ENCODE assay signal across 8 cellular contexts in the genomic region with DNA sequence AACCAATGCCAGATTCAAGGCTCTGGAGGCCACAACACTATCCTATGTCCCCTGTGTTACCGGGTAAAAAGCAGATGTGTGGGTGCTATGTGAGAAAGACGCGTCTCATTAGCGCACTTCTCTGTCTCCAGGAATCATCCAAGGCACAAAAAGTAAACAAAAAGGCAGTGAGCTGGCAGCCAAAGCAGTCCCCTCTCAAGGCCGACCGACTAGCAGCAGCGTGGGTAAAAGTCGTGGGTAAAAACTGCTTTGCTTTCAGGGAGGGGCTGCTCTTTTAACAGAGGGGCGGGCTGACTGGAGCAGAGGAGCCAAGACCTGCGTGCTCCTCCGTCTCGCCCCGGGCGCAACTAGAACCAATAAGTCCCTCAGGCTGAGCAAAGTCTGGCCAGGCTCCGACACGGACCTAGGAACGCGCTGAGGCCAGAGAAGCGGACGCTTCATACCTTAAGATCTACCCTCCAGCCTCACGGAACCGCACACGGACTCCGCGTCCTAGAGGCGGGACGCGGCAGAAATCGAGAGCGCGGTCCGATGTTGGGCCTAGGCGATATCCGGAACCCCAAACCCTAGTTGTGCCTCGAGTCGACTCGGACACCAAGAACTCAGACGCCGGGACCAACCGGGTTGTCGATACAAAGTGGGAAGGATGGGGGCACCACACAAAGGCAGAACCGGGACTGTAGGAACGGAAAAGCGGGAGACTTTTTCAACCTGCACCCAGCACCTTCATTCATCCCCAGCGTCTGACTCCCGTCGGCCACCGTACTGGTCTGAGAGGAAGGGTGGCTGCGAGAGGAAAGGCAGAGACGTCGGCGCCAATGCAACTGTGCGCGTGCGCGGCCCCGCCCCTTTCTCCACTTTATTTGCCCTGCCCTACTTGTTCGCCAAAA. TPM values are rescaled to one million over a fixed set of nuclear protein-coding genes. Genes with fewer than 3 reads are reported as not detected.
DNase-seq lines count a peak whose midpoint lies in the region; ATAC-seq and TF ChIP-seq lines count a peak whose summit lies in the region.

INTS2 (minus strand) TSS at position 772 of the 890 bp plus-strand sequence. CDS start 1,338 bp downstream, outside the sequence.

- POLR2A ChIA-PET in activated CD4-positive, alpha-beta T cell treated with anti-CD3 and anti-CD28 coated beads for 36 hours (lab: Charles Lee) = interaction anchor here (0.5 to 0.6 kb wide), 2 partner anchors 34 to 44 kb away, joined by 6 read pairs; no protein-coding TSS in a partner anchor

- H3K4me1 Mint-ChIP-seq in activated CD4-positive, alpha-beta T cell treated with anti-CD3 and anti-CD28 coated beads for 36 hours = peaks cover 17% of the 10 kb centered on the region

- no peaks in the 10 kb centered on the region for H3K9me3 Mint-ChIP-seq in activated CD4-positive, alpha-beta T cell treated with anti-CD3 and anti-CD28 coated beads for 36 hours (ENCODE audit: low read depth)

- intact Hi-C loops in activated CD4-positive, alpha-beta T cell treated with anti-CD3 and anti-CD28 coated beads for 36 hours (cut with DNase I, micrococcal nuclease) = loop anchor here (1.0 to 5.0 kb wide), 6 partner anchors 64 to 1250 kb away; partner anchors contain the start of genes BRIP1 (in 2 of the 2), BCAS3 (in 1 of the 2), MED13 (in 1 of the 2) and METTL2A (in 1 of the 2)
- intact Hi-C loops in left colon (cut with DNase I, micrococcal nuclease) = loop anchor here in 1 of 2 donors (5.0 kb wide), 1 partner anchor 135 kb away; no protein-coding TSS in a partner anchor

- DNase-seq in AG09319 (ENCODE audit: extremely low read depth, low read depth) (peak; percentile 89), GM19238 (ENCODE audit: insufficient read length, low spot score) (peak; percentile 90), NCI-H524 (lab: John Stamatoyannopoulos, UW) (peak; percentile 94), left colon (peak; percentile 95 to 97)
- DNase-seq in activated CD4-positive, alpha-beta T cell treated with anti-CD3 and anti-CD28 coated beads for 36 hours = peak; percentile 97
- DNase-seq in stimulated activated CD4-positive, alpha-beta T cell treated with anti-CD3 and anti-CD28 coated beads, Interleukin-1b, Interleukin-23, amount 100 ng/mL, for 4 hours (ENCODE audit: low read depth in 2 of 2) = peak; percentile 93 to 95

- CTCF ChIA-PET in activated CD4-positive, alpha-beta T cell treated with anti-CD3 and anti-CD28 coated beads for 36 hours (lab: Charles Lee) = interaction anchor here (0.6 kb wide), 1 partner anchor 1918 kb away, joined by 3 read pairs; no protein-coding TSS in a partner anchor

- ATAC-seq in HG03442 (IDR thresholded peaks at IDR 0.05; ENCODE audit: unreplicated experiment) = peak; percentile 83
- ATAC-seq in activated CD4-positive, alpha-beta T cell treated with anti-CD3 and anti-CD28 coated beads for 36 hours = peak; percentile 92
- peak; percentile 95 for ATAC-seq in left colon

- H3K27ac Mint-ChIP-seq in activated CD4-positive, alpha-beta T cell treated with anti-CD3 and anti-CD28 coated beads for 36 hours = peak within 1 kb of the TSS; percentile 94

- H3K36me3 Mint-ChIP-seq in activated CD4-positive, alpha-beta T cell treated with anti-CD3 and anti-CD28 coated beads for 36 hours (ENCODE audit: low read depth) = peaks cover 21% of the 10 kb centered on the region

- no peak for TF ChIP-seq CTCF in AG09319 (IDR thresholded peaks at IDR 0.05; ENCODE audit: low read depth, low read length)

- H3K4me3 Mint-ChIP-seq in activated CD4-positive, alpha-beta T cell treated with anti-CD3 and anti-CD28 coated beads for 36 hours = peak within 1 kb of the TSS; percentile 88

- no peaks in the 10 kb centered on the region for H3K27me3 Mint-ChIP-seq in activated CD4-positive, alpha-beta T cell treated with anti-CD3 and anti-CD28 coated beads for 36 hours

- H3K27ac ChIP-seq in cingulate gyrus (ENCODE audit: low read depth, low read length) = peak within 1 kb of the TSS; percentile 90

RNA-seq across cellular contexts. Expression of gene INTS2, which starts in this region (rescaled TPM):
- total RNA-seq in activated CD4-positive, alpha-beta T cell treated with anti-CD3 and anti-CD28 coated beads for 36 hours = 10 to 100 TPM; 23.4 to 27.9 TPM
- total RNA-seq in left colon = 1 to 10 TPM; 9.2 to 9.8 TPM

Comparison
In these comparisons a context has a peak if more than half of its experiments do, and no peak if none do; other contexts are left out.
1. Peak in every context shown above with its lines: DNase-seq, ATAC-seq and H3K27ac ChIP-seq.